12 cellular contexts compared by ENCODE assay signal in genomic region chr6:7672066-7673062, GRCh38. TPM values are rescaled to one million over a fixed set of nuclear protein-coding genes. Genes with fewer than 3 reads are reported as not detected.
A peak's percentile ranks its signal among the peaks of the same experiment; 100 is the strongest.
DNase-seq lines count a peak whose midpoint lies in the region; ATAC-seq, FAIRE-seq and TF ChIP-seq lines count a peak whose summit lies in the region.
"Had no signal": no experiment of that assay in that cellular context is flagged by ENCODE, and none has a peak within 500 bp of the region (broad histone marks: within the 10 kb centered on the region; RNA-seq: fewer than 3 reads in every experiment).

No MANE protein-coding gene starts in this region.

- ATAC-seq in IMR-90 (ENCODE audit: low read depth) (no peak), natural killer cell (no peak), HG03442 (IDR thresholded peaks at IDR 0.05; ENCODE audit: unreplicated experiment) (no peak)

- H3K4me3 ChIP-seq in IMR-90 (ENCODE audit: insufficient read depth, low read depth, low read length) = no peak overlapping the region
- H3K4me3 ChIP-seq in keratinocyte (ENCODE audit: control insufficient read depth in 2 of 3, extremely low read depth in 1 of 3, insufficient read depth in 2 of 3, low read depth in 1 of 3, low read length in 3 of 3) = peak overlapping the region in 2 of 3 experiments; percentile 32 to 46
- peak overlapping the region in 1 of 8 donors; percentile 35 for H3K4me3 ChIP-seq in spleen

- dilution Hi-C loops in IMR-90 (cut with HindIII; ENCODE audit: low sequenced_read_pairs, unreplicated experiment) (no loop called here), keratinocyte (cut with MboI; ENCODE audit: extremely low pct_ligation_motif_present, low sequenced_read_pairs) (no loop called here)

- H3K27me3 Mint-ChIP-seq in natural killer cell (ENCODE audit: low read depth in 2 of 2) = peaks cover 8 to 18% of the 10 kb centered on the region in 2 donors

- H3K27ac ChIP-seq in IMR-90 (ENCODE audit: insufficient read depth, low read length) (no peak overlapping the region), keratinocyte (ENCODE audit: control insufficient read depth, insufficient read depth, low read length) (peak overlapping the region; percentile 36), spleen (no peak overlapping the region)

- no peaks in the 10 kb centered on the region for H3K9me3 Mint-ChIP-seq in natural killer cell
- H3K9me3 Mint-ChIP-seq: activated CD4-positive, alpha-beta T cell treated with anti-CD3 and anti-CD28 coated beads, Interleukin-2, amount 10 ng/mL, durations not matched to agents 24 days and 14 days had no signal

- H4K20me1 ChIP-seq in IMR-90 (ENCODE audit: insufficient read depth, low read length) = no peaks in the 10 kb centered on the region
- H4K20me1 ChIP-seq in keratinocyte (ENCODE audit: control insufficient read depth, extremely low read depth, insufficient read depth, low read length) = no peaks in the 10 kb centered on the region

- H3K56ac ChIP-seq in IMR-90 (ENCODE audit: extremely low read depth, insufficient read depth, low read length) = no peak overlapping the region

- no peak overlapping the region for H3K4me3 Mint-ChIP-seq in natural killer cell
- H3K4me3 Mint-ChIP-seq: activated CD4-positive, alpha-beta T cell treated with anti-CD3 and anti-CD28 coated beads, Interleukin-2, amount 10 ng/mL, durations not matched to agents 24 days and 14 days had no signal

- H4K5ac ChIP-seq in IMR-90 (ENCODE audit: low read depth, low read length) = no peak overlapping the region; the same call in 1 of the 2 replicates

- H3K36me3 ChIP-seq in IMR-90 (ENCODE audit: control insufficient read depth, insufficient read depth, low read length) (no peaks in the 10 kb centered on the region), keratinocyte (ENCODE audit: control insufficient read depth in 2 of 2, extremely low read depth in 1 of 2, insufficient read depth in 2 of 2, low read length in 2 of 2) (no peaks in the 10 kb centered on the region), spleen (no peaks in the 10 kb centered on the region)

- no peak for TF ChIP-seq RAD21 in IMR-90 (IDR thresholded peaks at IDR 0.05; ENCODE audit: low read length)

- no peak overlapping the region for H3K14ac ChIP-seq in IMR-90 (replicated peaks; ENCODE audit: low read depth, low read length)

- H3K9ac ChIP-seq in IMR-90 (ENCODE audit: low read depth, low read length) = no peak overlapping the region
- peak overlapping the region; percentile 42 for H3K9ac ChIP-seq in keratinocyte (ENCODE audit: control insufficient read depth, extremely low read depth, insufficient read depth, low read length)

- TF ChIP-seq CTCF in IMR-90 (conservative IDR thresholded peaks at IDR 0.05; ENCODE audit: low read depth, low read length) (no peak), keratinocyte (optimal IDR thresholded peaks at IDR 0.05 in 1 of 3, IDR thresholded peaks at IDR 0.05 in 1 of 3, conservative IDR thresholded peaks at IDR 0.05 in 1 of 3; ENCODE audit: extremely low read depth in 1 of 3, insufficient read depth in 2 of 3, low read length in 3 of 3) (no peak), spleen (IDR thresholded peaks at IDR 0.05 in 8 of 11, conservative IDR thresholded peaks at IDR 0.05 in 3 of 11) (no peak), natural killer cell (IDR thresholded peaks at IDR 0.05) (no peak)

- WGBS in IMR-90 (ENCODE audit: extremely low coverage in 2 of 2, insufficient read length in 1 of 2), 2 experiments = 69% methylated on average over 2 of the region's 20 CpGs; no CpG with 5 or more reads in 1 of the 2 experiments
- WGBS in spleen, 5 donors = 84 to 91% (median 86%) methylated on average over 20 of the region's 20 CpGs

- TF ChIP-seq POLR2A in IMR-90 (IDR thresholded peaks at IDR 0.05; ENCODE audit: low read depth, low read length) = no peak
- TF ChIP-seq POLR2A in spleen (IDR thresholded peaks at IDR 0.05) = no peak

- no peak overlapping the region for H4K8ac ChIP-seq in IMR-90 (ENCODE audit: low read depth in 2 of 2, low read length in 2 of 2)

- intact Hi-C loops in IMR-90 (cut with micrococcal nuclease) = no loop called here
- intact Hi-C loops in spleen (cut with DNase I; ENCODE audit: low total_unique reads) = no loop called here
- intact Hi-C loops in natural killer cell (cut with micrococcal nuclease) = no loop called here

- no peak overlapping the region for H2BK5ac ChIP-seq in IMR-90 (ENCODE audit: low read depth, low read length, poor library complexity, severe bottlenecking)

- in situ Hi-C loops in IMR-90 (cut with MboI; ENCODE audit: low sequenced_read_pairs) = no loop called here

- CTCF ChIA-PET in IMR-90 (lab: Yijun Ruan, JAX) = interaction anchor here (1.0 to 1.3 kb wide), 2 partner anchors 46 to 386 kb away, joined by 3 read pairs; no protein-coding TSS in a partner anchor

- H2AK5ac ChIP-seq in IMR-90 (ENCODE audit: low read depth, low read length) = peak overlapping the region; percentile 51; the same call in 1 of the 2 replicates

- H3K4me1 Mint-ChIP-seq in natural killer cell = no peaks in the 10 kb centered on the region
- H3K4me1 Mint-ChIP-seq: activated CD4-positive, alpha-beta T cell treated with anti-CD3 and anti-CD28 coated beads, Interleukin-2, amount 10 ng/mL, durations not matched to agents 24 days and 14 days had no signal

- no peak overlapping the region for H3K18ac ChIP-seq in IMR-90 (ENCODE audit: low read depth, low read length)

- H3K79me1 ChIP-seq in IMR-90 (ENCODE audit: low read depth in 1 of 2, low read length in 2 of 2) = no peaks in the 10 kb centered on the region

- peaks cover 2% of the 10 kb centered on the region; the same call in 1 of the 2 replicates for H3K27me3 ChIP-seq in IMR-90 (ENCODE audit: control insufficient read depth, insufficient read depth, low read length)
- no peaks in the 10 kb centered on the region for H3K27me3 ChIP-seq in keratinocyte (ENCODE audit: control insufficient read depth, extremely low read depth, insufficient read depth, low read length)
- H3K27me3 ChIP-seq in spleen (replicated peaks in 1 of 7) = peaks cover 0 to 22% (median 0%) of the 10 kb centered on the region in 7 donors

- H3K9me3 ChIP-seq in IMR-90 (ENCODE audit: control insufficient read depth, insufficient read depth, low read length) = no peaks in the 10 kb centered on the region
- H3K9me3 ChIP-seq in keratinocyte (ENCODE audit: control insufficient read depth, low read depth, low read length) = no peaks in the 10 kb centered on the region
- no peaks in the 10 kb centered on the region for H3K9me3 ChIP-seq in spleen

- no peak overlapping the region for H3K27ac Mint-ChIP-seq in natural killer cell
- H3K27ac Mint-ChIP-seq: activated CD4-positive, alpha-beta T cell treated with anti-CD3 and anti-CD28 coated beads, Interleukin-2, amount 10 ng/mL, durations not matched to agents 24 days and 14 days; brain had no signal

- H2BK20ac ChIP-seq in IMR-90 (ENCODE audit: low read depth, low read length) = no peak overlapping the region

- H3K4me1 ChIP-seq in IMR-90 (ENCODE audit: control insufficient read depth, insufficient read depth, low read length) = peaks cover 5% of the 10 kb centered on the region
- peaks cover 29% of the 10 kb centered on the region for H3K4me1 ChIP-seq in keratinocyte (ENCODE audit: control insufficient read depth, extremely low read depth, insufficient read depth, low read length)
- peaks cover 0 to 7% (median 2%) of the 10 kb centered on the region in 6 donors for H3K4me1 ChIP-seq in spleen

- H2BK15ac ChIP-seq in IMR-90 (ENCODE audit: low read depth, low read length) = no peak overlapping the region

- no peak overlapping the region for H2AK9ac ChIP-seq in IMR-90 (replicated peaks; ENCODE audit: low read depth, low read length, poor library complexity)

- H2BK120ac ChIP-seq in IMR-90 (ENCODE audit: low read depth, low read length) = no peak overlapping the region; the same call in 1 of the 2 replicates

- no peak overlapping the region for H4K91ac ChIP-seq in IMR-90 (ENCODE audit: insufficient read depth, low read depth, low read length)

- peak overlapping the region; percentile 24; the same call in 1 of the 2 replicates for H3K4ac ChIP-seq in IMR-90 (ENCODE audit: low read depth, low read length)

- no peaks in the 10 kb centered on the region for H3K79me2 ChIP-seq in keratinocyte (ENCODE audit: control insufficient read depth, insufficient read depth, low read length)

- H3K4me2 ChIP-seq in IMR-90 (ENCODE audit: low read depth, low read length) = no peak overlapping the region
- peak overlapping the region; percentile 75 for H3K4me2 ChIP-seq in keratinocyte (ENCODE audit: control insufficient read depth, extremely low read depth, insufficient read depth, low read depth, low read length)

- POLR2A ChIA-PET in IMR-90 (lab: Charles Lee; ENCODE audit: unreplicated experiment) = interaction anchor here (1.0 kb wide), 1 partner anchor 9 kb away, joined by 3 read pairs; no protein-coding TSS in a partner anchor

- no peaks in the 10 kb centered on the region for H3K36me3 Mint-ChIP-seq in natural killer cell
- H3K36me3 Mint-ChIP-seq: brain had no signal

- H2AFZ ChIP-seq in IMR-90 (replicated peaks; ENCODE audit: low read length, poor library complexity) (peak overlapping the region; percentile 72), keratinocyte (ENCODE audit: control insufficient read depth, low read length) (peak overlapping the region; percentile 76)

- DNase-seq in IMR-90 (peak; percentile 13), dermis blood vessel endothelial cell (peak; percentile 4), keratinocyte (ENCODE audit: low read depth, low spot score) (no peak), spleen (peak; percentile 44), natural killer cell (no peak), NCI-H1930 (lab: John Stamatoyannopoulos, UW) (no peak)
- no peak for DNase-seq in stimulated activated CD8-positive, alpha-beta memory T cell treated with anti-CD3 and anti-CD28 coated beads, Interleukin-4, amount 100 ng/mL, for 48 hours
- DNase-seq: activated CD4-positive, alpha-beta T cell treated with anti-CD3 and anti-CD28 coated beads, Interleukin-2, amount 10 ng/mL, durations not matched to agents 24 days and 14 days; GOT3; stimulated activated CD4-positive, alpha-beta T cell treated with anti-CD3 and anti-CD28 coated beads, Interleukin-4, amount 100 ng/mL, for 1 hour had no signal

- H3K9me1 ChIP-seq in IMR-90 (ENCODE audit: insufficient read depth, low read length) (peaks cover 3% of the 10 kb centered on the region; the same call in 1 of the 2 replicates), keratinocyte (ENCODE audit: control insufficient read depth, extremely low read depth, insufficient read depth, low read length) (no peaks in the 10 kb centered on the region)

- no peak overlapping the region for H3K23ac ChIP-seq in IMR-90 (ENCODE audit: low read depth, low read length)

- no peak for FAIRE-seq in keratinocyte (lab: Jason Lieb, UNC)

- no TSS peak for BruUV-seq in IMR-90 (replicated peaks; lab: Mats Ljungman, UMichigan)

RNA-seq across cellular contexts. Expression of gene BMP6, which starts 53.5 kb away (rescaled TPM):
- 0.18 and 0.28 TPM in 2 replicates for total RNA-seq in IMR-90 (2012; rRNA removed)
- polyA plus RNA-seq in IMR-90 (2012; rRNA removed) = 0.19 TPM in 2 replicates
- polyA plus RNA-seq in IMR-90 (2012; cell fraction: cytosol; rRNA removed) = 0.14 and 0.20 TPM in 2 replicates
- 0.07 and 0.17 TPM in 2 replicates for polyA plus RNA-seq in IMR-90 (2012; cell fraction: nucleus; rRNA removed; ENCODE audit: low replicate concordance)
- 234 TPM in 2 replicates for total RNA-seq in dermis blood vessel endothelial cell
- polyA plus RNA-seq in keratinocyte = 0.05 to 0.48 TPM (median 0.09 TPM) in 3 replicates
- polyA plus RNA-seq in keratinocyte (2011; ENCODE audit: low read depth) = 0.50 TPM
- polyA plus RNA-seq in keratinocyte (2011; cell fraction: cytosol; rRNA removed) = 0.04 and 0.15 TPM in 2 replicates
- polyA plus RNA-seq in keratinocyte (2011; cell fraction: nucleus; rRNA removed) = 0.08 and 0.17 TPM in 2 replicates
- polyA plus RNA-seq in keratinocyte (2012; ENCODE audit: low replicate concordance) = 0.36 and 0.90 TPM in 2 replicates
- 0.22 TPM in 1 of 3 replicates, not detected in the others for polyA minus RNA-seq in keratinocyte
- not detected for polyA minus RNA-seq in keratinocyte (2011; cell fraction: cytosol; rRNA and poly(A)+ RNA removed)
- polyA minus RNA-seq in keratinocyte (2011; cell fraction: nucleus; rRNA and poly(A)+ RNA removed) = 0.21 TPM in 1 of 2 replicates, not detected in the other
- 1 to 10 TPM; 2.5 to 6.9 (median 5.9) TPM for total RNA-seq in spleen
- polyA plus RNA-seq in spleen = under 1 TPM; 0.58 to 0.80 (median 0.65) TPM
- 1 to 10 TPM in 1 of 3 donors, under 1 TPM in 2; 0.25 to 2.6 (median 0.73) TPM for total RNA-seq in natural killer cell

Comparison
In these comparisons a context has a peak if more than half of its experiments do, and no peak if none do; other contexts are left out.
1. DNase-seq: peak in IMR-90 (single experiment), dermis blood vessel endothelial cell (single experiment) and spleen (single experiment); none in keratinocyte (single experiment), natural killer cell (single experiment), NCI-H1930 (0 of 2) and stimulated activated CD8-positive, alpha-beta memory T cell treated with anti-CD3 and anti-CD28 coated beads, Interleukin-4, amount 100 ng/mL, for 48 hours (single experiment).
2. RNA of gene BMP6, which starts 53.5 kb away (total RNA-seq): 234 TPM in dermis blood vessel endothelial cell; 2.5 to 6.9 TPM in spleen, 0.25 to 2.6 TPM in natural killer cell and 0.18 to 0.28 TPM in IMR-90; every median in the first group is over 10 times any median in the second.